In the genomic region with DNA sequence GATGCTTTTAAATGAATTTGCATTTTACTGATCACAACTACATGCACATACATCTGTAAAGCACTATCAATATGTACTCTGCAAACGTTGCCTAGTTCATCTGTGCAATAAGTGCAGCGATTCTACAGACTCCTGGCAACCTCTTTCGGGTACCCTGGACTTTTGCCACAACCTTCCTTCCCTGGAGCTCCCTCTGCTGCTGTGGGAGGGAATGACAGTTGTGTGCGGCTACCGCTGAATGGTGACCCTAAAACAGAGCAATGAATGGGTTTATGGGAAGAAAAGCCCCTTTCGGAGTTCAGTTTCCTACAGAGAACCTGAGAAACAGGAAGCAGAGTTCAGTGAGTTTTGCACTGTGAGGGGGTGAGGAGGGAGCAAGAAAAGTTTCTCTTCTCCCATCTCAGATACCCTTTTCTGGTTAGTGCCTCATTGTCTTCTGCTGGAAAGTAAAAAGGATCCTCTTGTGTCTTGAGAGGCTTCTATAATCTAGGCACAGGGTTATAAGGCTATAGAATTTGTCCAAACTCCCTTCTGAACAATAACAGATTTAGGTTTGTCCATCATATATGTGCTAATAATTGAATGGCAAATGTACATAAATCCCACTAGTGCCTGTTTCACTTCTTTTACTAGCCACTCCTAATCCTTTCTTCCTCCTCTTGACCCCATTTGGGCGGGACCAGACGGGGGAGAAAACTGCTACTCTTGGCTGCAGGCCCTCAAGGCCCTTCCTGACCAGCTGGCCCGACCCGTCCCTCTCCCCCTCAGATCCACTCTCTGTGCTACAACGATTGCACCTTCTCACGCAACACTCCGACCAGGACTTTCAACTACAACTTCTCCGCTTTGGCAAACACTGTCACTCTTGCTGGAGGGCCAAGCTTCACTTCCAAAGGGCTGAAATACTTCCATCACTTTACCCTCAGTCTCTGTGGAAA, we compare ENCODE assay signal across 8 cellular contexts. TPM values are rescaled to one million over a fixed set of nuclear protein-coding genes. Genes with fewer than 3 reads are reported as not detected.
DNase-seq lines count a peak whose midpoint lies in the region; ATAC-seq and TF ChIP-seq lines count a peak whose summit lies in the region.

No MANE protein-coding gene starts in this region.

- no peak overlapping the region for H3K4me3 Mint-ChIP-seq in naive thymus-derived CD4-positive, alpha-beta T cell

- peak overlapping the region in 1 of 9 donors; percentile 76 for H3K27ac Mint-ChIP-seq in naive thymus-derived CD4-positive, alpha-beta T cell

- no peaks in the 10 kb centered on the region for H3K36me3 ChIP-seq in naive thymus-derived CD4-positive, alpha-beta T cell (ENCODE audit: control insufficient read depth in 2 of 3, insufficient read depth in 3 of 3, low read length in 3 of 3)

- ATAC-seq in naive thymus-derived CD4-positive, alpha-beta T cell: peak; percentile 81

- H3K9me3 Mint-ChIP-seq in naive thymus-derived CD4-positive, alpha-beta T cell: no peaks in the 10 kb centered on the region

- peaks cover 0 to 19% (median 0%) of the 10 kb centered on the region in 5 donors for H3K36me3 Mint-ChIP-seq in naive thymus-derived CD4-positive, alpha-beta T cell

- TF ChIP-seq CTCF in LNCaP clone FGC (IDR thresholded peaks at IDR 0.05; ENCODE audit: control insufficient read depth, extremely low read depth, insufficient read depth) (peak; percentile 87), cardiac fibroblast (IDR thresholded peaks at IDR 0.05; ENCODE audit: low read depth, low read length) (peak; percentile 68)

- intact Hi-C loops in naive thymus-derived CD4-positive, alpha-beta T cell (cut with micrococcal nuclease): loop anchor here (1.0 to 5.0 kb wide), 5 partner anchors 32 to 367 kb away; partner anchors contain the start of gene ELAPOR1 (in 1 of the 2)

- H3K4me1 Mint-ChIP-seq in naive thymus-derived CD4-positive, alpha-beta T cell: peaks cover 2 to 18% (median 5%) of the 10 kb centered on the region in 7 donors

- CTCF ChIA-PET in naive thymus-derived CD4-positive, alpha-beta T cell (lab: Charles Lee): interaction anchor here (0.9 to 1.5 kb wide), 5 partner anchors 18 to 95 kb away, joined by 3 to 4 read pairs (median 4); no protein-coding TSS in a partner anchor

- peaks cover 0 to 1% of the 10 kb centered on the region in 2 donors for H3K4me1 ChIP-seq in naive thymus-derived CD4-positive, alpha-beta T cell (ENCODE audit: control insufficient read depth in 2 of 2, insufficient read depth in 2 of 2, low read length in 2 of 2)

- H3K27me3 Mint-ChIP-seq in naive thymus-derived CD4-positive, alpha-beta T cell: no peaks in the 10 kb centered on the region

- no peaks in the 10 kb centered on the region for H3K27me3 ChIP-seq in naive thymus-derived CD4-positive, alpha-beta T cell (ENCODE audit: control insufficient read depth in 2 of 2, insufficient read depth in 2 of 2, low read length in 2 of 2)

- DNase-seq in activated gamma-delta T cell treated with Interleukin-2 at 50 U/mL for 16 hours (peak; percentile 36), activated gamma-delta T cell (lab: John Stamatoyannopoulos, UW) (no peak), LNCaP clone FGC (ENCODE audit: low read depth) (no peak), UCSD-AML1 (lab: John Stamatoyannopoulos, UW; ENCODE audit: unreplicated experiment) (peak; percentile 68), cardiac fibroblast (ENCODE audit: low read depth in 2 of 2) (peak in 1 of 2 donors; percentile 44), SW 1271 (lab: John Stamatoyannopoulos, UW) (no peak), dedifferentiated amniotic fluid mesenchymal stem cell (ENCODE audit: extremely low spot score) (no peak)
- DNase-seq in naive thymus-derived CD4-positive, alpha-beta T cell: peak in 7 of 9 donors; percentile 25 to 68 (median 42)

- no peaks in the 10 kb centered on the region for H3K9me3 ChIP-seq in naive thymus-derived CD4-positive, alpha-beta T cell (ENCODE audit: control insufficient read depth in 2 of 3, low read length in 3 of 3)

- H3K4me3 ChIP-seq in LNCaP clone FGC (ENCODE audit: low read depth, low read length) (no peak overlapping the region), cardiac fibroblast (replicated peaks in 1 of 2; ENCODE audit: low read depth in 2 of 2, low read length in 2 of 2) (no peak overlapping the region)
- H3K4me3 ChIP-seq in naive thymus-derived CD4-positive, alpha-beta T cell (ENCODE audit: low read length): no peak overlapping the region

- POLR2A ChIA-PET in naive thymus-derived CD4-positive, alpha-beta T cell (lab: Charles Lee): no interaction called here

- no peak overlapping the region for H3K27ac ChIP-seq in naive thymus-derived CD4-positive, alpha-beta T cell (ENCODE audit: low read depth, low read length)

RNA-seq across cellular contexts. Expression of gene SARS1, which starts 19.8 kb away (rescaled TPM):
- total RNA-seq in naive thymus-derived CD4-positive, alpha-beta T cell: 100 to 1,000 TPM; 110 to 173 (median 135) TPM
- polyA plus RNA-seq in naive thymus-derived CD4-positive, alpha-beta T cell: 100 to 1,000 TPM; 134 to 179 TPM

RNA-seq across cellular contexts. Expression of gene CELSR2, which starts 55.4 kb away (rescaled TPM):
- 1 to 10 TPM; 3.0 to 6.4 (median 3.2) TPM for total RNA-seq in naive thymus-derived CD4-positive, alpha-beta T cell
- polyA plus RNA-seq in naive thymus-derived CD4-positive, alpha-beta T cell: 1 to 10 TPM in 1 of 2 donors, under 1 TPM in 1; 0.17 to 1.3 TPM

Comparison
In these comparisons a context has a peak if more than half of its experiments do, and no peak if none do; other contexts are left out.
1. DNase-seq: peak in activated gamma-delta T cell treated with Interleukin-2 at 50 U/mL for 16 hours (single experiment), UCSD-AML1 (single experiment) and naive thymus-derived CD4-positive, alpha-beta T cell (7 of 9); none in activated gamma-delta T cell (single experiment), LNCaP clone FGC (single experiment), SW 1271 (0 of 2) and dedifferentiated amniotic fluid mesenchymal stem cell (single experiment).